ENCODE assay signal across 8 cellular contexts in the genomic region with DNA sequence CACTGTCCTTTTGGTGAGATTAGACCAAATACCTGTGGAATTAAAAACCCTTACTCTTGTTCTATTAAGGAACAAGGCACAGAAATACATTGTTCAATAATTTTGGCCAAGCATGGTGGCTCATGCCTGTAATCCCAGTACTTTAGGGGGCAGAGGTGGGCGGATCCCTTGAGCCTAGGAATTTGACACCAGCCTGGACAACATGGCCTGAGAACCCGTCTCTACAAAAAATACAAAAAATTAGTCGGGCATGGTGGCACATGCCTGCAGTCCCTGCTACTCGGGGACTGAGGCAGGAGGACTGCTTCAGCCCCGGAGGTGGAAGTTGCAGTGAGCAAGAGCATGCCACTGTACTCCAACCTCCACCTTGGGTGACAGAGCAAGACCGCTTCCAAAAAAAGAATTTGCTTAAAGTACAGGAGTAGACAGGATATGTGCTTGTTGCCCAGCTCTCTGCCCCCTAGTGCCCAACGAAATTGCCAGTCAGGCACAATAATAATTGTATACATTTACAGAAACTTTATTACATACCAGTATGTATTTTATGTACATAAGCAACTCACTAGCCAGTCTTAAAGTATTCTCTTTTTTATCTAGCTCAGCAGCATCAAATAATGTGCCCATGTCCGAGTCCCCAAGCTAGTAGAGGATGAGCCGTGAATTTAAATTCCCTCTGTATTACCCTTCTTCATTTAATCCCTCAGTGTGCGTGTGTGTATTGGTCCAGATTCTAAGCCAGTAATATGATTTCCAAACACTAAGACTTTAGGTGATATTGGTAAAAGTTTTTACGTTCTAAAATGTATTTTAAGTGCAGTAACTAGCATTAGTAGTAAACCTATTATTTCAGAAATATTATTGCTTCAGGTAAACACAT. TPM values are rescaled to one million over a fixed set of nuclear protein-coding genes. Genes with fewer than 3 reads are reported as not detected.
A peak's percentile ranks its signal among the peaks of the same experiment; 100 is the strongest.
DNase-seq lines count a peak whose midpoint lies in the region; ATAC-seq and TF ChIP-seq lines count a peak whose summit lies in the region.

No MANE protein-coding gene starts in this region.

- H3K27ac ChIP-seq in ascending aorta (peak overlapping the region; percentile 94 to 97), thoracic aorta (peak overlapping the region; percentile 82 to 94)

- no peaks in the 10 kb centered on the region for H3K27me3 ChIP-seq in ascending aorta
- no peaks in the 10 kb centered on the region for H3K27me3 ChIP-seq in thoracic aorta (replicated peaks; ENCODE audit: insufficient read depth)

- ATAC-seq in thoracic aorta (ENCODE audit: insufficient number of reproducible peaks, low FRiP score, low read depth): no peak
- ATAC-seq in GM19397 (IDR thresholded peaks at IDR 0.05; ENCODE audit: unreplicated experiment): no peak

- intact Hi-C loops in ascending aorta (cut with DNase I): loop anchor here (2.0 to 5.0 kb wide), 6 partner anchors 63 to 1955 kb away; partner anchors contain the start of genes DCUN1D3, ERI2, LYRM1 and REXO5

- TF ChIP-seq CTCF in ascending aorta (IDR thresholded peaks at IDR 0.05): no peak
- peak; percentile 21 for TF ChIP-seq CTCF in thoracic aorta (IDR thresholded peaks at IDR 0.05)

- peak; percentile 11 for DNase-seq in EH (ENCODE audit: low read depth)
- peak; percentile 6 for DNase-seq in M059J (ENCODE audit: low read depth)
- no peak for DNase-seq in ascending aorta (ENCODE audit: low spot score in 2 of 2)
- peak; percentile 37 for DNase-seq in kidney glomerular epithelial cell (lab: John Stamatoyannopoulos, UW)
- no peak for DNase-seq in thoracic aorta (ENCODE audit: low spot score)
- DNase-seq in NCI-H2081 treated with DMSO at 0.1 percent for 48 hours (lab: John Stamatoyannopoulos, UW): no peak
- no peak for DNase-seq in cerebellum (ENCODE audit: low spot score)

- H3K4me1 ChIP-seq in ascending aorta (peaks cover 3 to 19% of the 10 kb centered on the region in 2 donors), thoracic aorta (ENCODE audit: control insufficient read depth in 1 of 2, low read depth in 2 of 2) (peaks cover 15 to 29% of the 10 kb centered on the region in 2 donors)

- H3K36me3 ChIP-seq in ascending aorta (peaks cover 12 to 33% of the 10 kb centered on the region in 2 donors), thoracic aorta (peaks cover 24% of the 10 kb centered on the region)

- peak overlapping the region; percentile 85 to 88 for H3K4me3 ChIP-seq in ascending aorta
- H3K4me3 ChIP-seq in thoracic aorta: peak overlapping the region; percentile 100

- no peaks in the 10 kb centered on the region for H3K9me3 ChIP-seq in ascending aorta
- no peaks in the 10 kb centered on the region for H3K9me3 ChIP-seq in thoracic aorta

RNA-seq across cellular contexts. Expression of gene THUMPD1, which starts 1.4 kb away (rescaled TPM):
- total RNA-seq in M059J (2014; rRNA removed; shearing (Covaris generic)): 45.2 and 57.3 TPM in 2 replicates
- total RNA-seq in ascending aorta: 12.7 TPM
- total RNA-seq in thoracic aorta: 10 to 100 TPM; 64.5 to 73.2 TPM
- total RNA-seq in cerebellum: 57.9 TPM

RNA-seq across cellular contexts. Expression of gene ACSM3, which starts 23.6 kb away (rescaled TPM):
- 0.81 and 2.5 TPM in 2 replicates for total RNA-seq in M059J (2014; rRNA removed; shearing (Covaris generic))
- not detected for total RNA-seq in ascending aorta
- 1 to 10 TPM in 1 of 2 donors, under 1 TPM in 1; 0.41 to 6.1 TPM for total RNA-seq in thoracic aorta
- 0.73 TPM for total RNA-seq in cerebellum

RNA-seq across cellular contexts. Expression of gene ACSM1, which starts 42.8 kb away (rescaled TPM):
- not detected in 2 replicates for total RNA-seq in M059J (2014; rRNA removed; shearing (Covaris generic))
- total RNA-seq in ascending aorta (not detected), thoracic aorta (1 to 10 TPM in 1 of 2 donors, not detected in 1; 1.7 TPM), cerebellum (0.09 TPM)

Comparison
In these comparisons a context has a peak if more than half of its experiments do, and no peak if none do; other contexts are left out.
1. DNase-seq: peak in EH (single experiment), M059J (single experiment) and kidney glomerular epithelial cell (single experiment); none in ascending aorta (0 of 2), thoracic aorta (single experiment), NCI-H2081 treated with DMSO at 0.1 percent for 48 hours (single experiment) and cerebellum (single experiment).